ENCODE assay signal across 8 cellular contexts in genomic region chr1:53368314-53369033, GRCh38. TPM values are rescaled to one million over a fixed set of nuclear protein-coding genes. Genes with fewer than 3 reads are reported as not detected.
DNase-seq lines count a peak whose midpoint lies in the region; ATAC-seq and TF ChIP-seq lines count a peak whose summit lies in the region.

No MANE protein-coding gene starts in this region.

- no peaks in the 10 kb centered on the region for H3K27me3 ChIP-seq in CD8-positive, alpha-beta T cell (ENCODE audit: insufficient read depth, low read length)
- peaks cover 66% of the 10 kb centered on the region for H3K27me3 ChIP-seq in IMR-90 (ENCODE audit: control insufficient read depth, insufficient read depth, low read length)

- POLR2A ChIA-PET in CD8-positive, alpha-beta T cell (lab: Charles Lee), result interaction anchor here (0.6 to 1.7 kb wide), 2 partner anchors 42 to 216 kb away, joined by 3 to 4 read pairs; no protein-coding TSS in a partner anchor
- POLR2A ChIA-PET in IMR-90 (lab: Charles Lee; ENCODE audit: unreplicated experiment), result no interaction called here

- H2AK9ac ChIP-seq in IMR-90 (replicated peaks; ENCODE audit: low read depth, low read length, poor library complexity), result peak overlapping the region; percentile 28

- H3K4me3 Mint-ChIP-seq in CD8-positive, alpha-beta T cell, result peak overlapping the region; percentile 87
- peak overlapping the region; percentile 72 to 79 for H3K4me3 Mint-ChIP-seq in activated T-cell treated with anti-CD3 and anti-CD28 coated beads, Interleukin-2, amount 50 U/mL, for 72 hours

- no peak overlapping the region for H3K56ac ChIP-seq in IMR-90 (ENCODE audit: extremely low read depth, insufficient read depth, low read length)

- no peak overlapping the region for H4K8ac ChIP-seq in IMR-90 (ENCODE audit: low read depth in 2 of 2, low read length in 2 of 2)

- H3K4me1 ChIP-seq in CD8-positive, alpha-beta T cell (ENCODE audit: insufficient read depth, low read length), result peaks cover 19% of the 10 kb centered on the region
- no peaks in the 10 kb centered on the region for H3K4me1 ChIP-seq in IMR-90 (ENCODE audit: control insufficient read depth, insufficient read depth, low read length)

- 33% methylated on average over 1 of the region's 14 CpGs; no CpG with 5 or more reads in 1 of the 2 experiments for WGBS in IMR-90 (ENCODE audit: extremely low coverage in 2 of 2, insufficient read length in 1 of 2), 2 experiments

- intact Hi-C loops in CD8-positive, alpha-beta T cell (cut with DNase I, micrococcal nuclease), result loop anchor here in 1 of 2 experiments (5.0 kb wide), 1 partner anchor 41 kb away; the partner anchor contains the start of gene LRP8
- intact Hi-C loops in IMR-90 (cut with micrococcal nuclease), result no loop called here

- TF ChIP-seq RAD21 in IMR-90 (IDR thresholded peaks at IDR 0.05; ENCODE audit: low read length), result no peak

- no peaks in the 10 kb centered on the region for H3K9me1 ChIP-seq in IMR-90 (ENCODE audit: insufficient read depth, low read length)

- H3K36me3 ChIP-seq in CD8-positive, alpha-beta T cell (ENCODE audit: insufficient read depth, low read length), result no peaks in the 10 kb centered on the region
- H3K36me3 ChIP-seq in IMR-90 (ENCODE audit: control insufficient read depth, insufficient read depth, low read length), result no peaks in the 10 kb centered on the region

- H3K27ac Mint-ChIP-seq in CD8-positive, alpha-beta T cell, result peak overlapping the region; percentile 92
- H3K27ac Mint-ChIP-seq in activated T-cell treated with anti-CD3 and anti-CD28 coated beads, Interleukin-2, amount 50 U/mL, for 72 hours, result peak overlapping the region; percentile 68

- DNase-seq in CD8-positive, alpha-beta T cell, result peak in 1 of 7 experiments; percentile 46
- DNase-seq in IMR-90, result no peak
- no peak for DNase-seq in activated T-cell treated with anti-CD3 and anti-CD28 coated beads, Interleukin-2, amount 50 U/mL, for 72 hours
- DNase-seq in left lobe of liver (ENCODE audit: low spot score), result peak; percentile 45
- no peak for DNase-seq in DMS114 treated with DMSO at 0.1 percent for 48 hours (lab: John Stamatoyannopoulos, UW; ENCODE audit: unreplicated experiment)

- H2BK5ac ChIP-seq in IMR-90 (ENCODE audit: low read depth, low read length, poor library complexity, severe bottlenecking), result no peak overlapping the region

- no TSS peak for BruUV-seq in IMR-90 (replicated peaks; lab: Mats Ljungman, UMichigan)

- no peak overlapping the region for H3K27ac ChIP-seq in CD8-positive, alpha-beta T cell (ENCODE audit: low read depth, low read length)
- H3K27ac ChIP-seq in IMR-90 (ENCODE audit: insufficient read depth, low read length), result no peak overlapping the region

- H4K20me1 ChIP-seq in IMR-90 (ENCODE audit: insufficient read depth, low read length), result no peaks in the 10 kb centered on the region

- no peak overlapping the region for H2BK20ac ChIP-seq in IMR-90 (ENCODE audit: low read depth, low read length)

- no peak overlapping the region for H2BK120ac ChIP-seq in IMR-90 (ENCODE audit: low read depth, low read length)

- no peaks in the 10 kb centered on the region for H3K79me1 ChIP-seq in IMR-90 (ENCODE audit: low read depth in 1 of 2, low read length in 2 of 2)

- H3K9me3 ChIP-seq in CD8-positive, alpha-beta T cell (ENCODE audit: low read length), result no peaks in the 10 kb centered on the region
- no peaks in the 10 kb centered on the region for H3K9me3 ChIP-seq in IMR-90 (ENCODE audit: control insufficient read depth, insufficient read depth, low read length)

- no peak overlapping the region for H3K4me2 ChIP-seq in IMR-90 (ENCODE audit: low read depth, low read length)

- H3K9me3 Mint-ChIP-seq in CD8-positive, alpha-beta T cell, result no peaks in the 10 kb centered on the region
- H3K9me3 Mint-ChIP-seq in activated T-cell treated with anti-CD3 and anti-CD28 coated beads, Interleukin-2, amount 50 U/mL, for 72 hours, result no peaks in the 10 kb centered on the region

- H2AFZ ChIP-seq in IMR-90 (replicated peaks; ENCODE audit: low read length, poor library complexity), result peak overlapping the region; percentile 37

- no peak overlapping the region for H3K4me3 ChIP-seq in CD8-positive, alpha-beta T cell (ENCODE audit: low read depth, low read length)
- no peak overlapping the region for H3K4me3 ChIP-seq in IMR-90 (ENCODE audit: insufficient read depth, low read depth, low read length)

- no peak for TF ChIP-seq POLR2A in IMR-90 (IDR thresholded peaks at IDR 0.05; ENCODE audit: low read depth, low read length)

- H3K9ac ChIP-seq in IMR-90 (ENCODE audit: low read depth, low read length), result no peak overlapping the region

- no peak overlapping the region for H3K23ac ChIP-seq in IMR-90 (ENCODE audit: low read depth, low read length)

- dilution Hi-C loops in IMR-90 (cut with HindIII; ENCODE audit: low sequenced_read_pairs, unreplicated experiment), result no loop called here

- H3K36me3 Mint-ChIP-seq in CD8-positive, alpha-beta T cell, result no peaks in the 10 kb centered on the region
- no peaks in the 10 kb centered on the region for H3K36me3 Mint-ChIP-seq in activated T-cell treated with anti-CD3 and anti-CD28 coated beads, Interleukin-2, amount 50 U/mL, for 72 hours (ENCODE audit: insufficient read depth in 2 of 2)

- H2AK5ac ChIP-seq in IMR-90 (ENCODE audit: low read depth, low read length), result no peak overlapping the region

- no peak overlapping the region for H4K5ac ChIP-seq in IMR-90 (ENCODE audit: low read depth, low read length)

- no peaks in the 10 kb centered on the region for H3K27me3 Mint-ChIP-seq in CD8-positive, alpha-beta T cell (ENCODE audit: low read depth)
- no peaks in the 10 kb centered on the region for H3K27me3 Mint-ChIP-seq in activated T-cell treated with anti-CD3 and anti-CD28 coated beads, Interleukin-2, amount 50 U/mL, for 72 hours (ENCODE audit: low read depth)

- no peak for ATAC-seq in CD8-positive, alpha-beta T cell
- ATAC-seq in IMR-90 (ENCODE audit: low read depth), result peak; percentile 11; the same call in 1 of the 2 replicates
- no peak for ATAC-seq in activated T-cell treated with anti-CD3 and anti-CD28 coated beads, Interleukin-2, amount 50 U/mL, for 72 hours (replicated peaks in 1 of 2)
- ATAC-seq in left lobe of liver, result no peak
- no peak for ATAC-seq in GM21381 (IDR thresholded peaks at IDR 0.05; ENCODE audit: unreplicated experiment)
- no peak for ATAC-seq in HG03025 (IDR thresholded peaks at IDR 0.05; ENCODE audit: low FRiP score, unreplicated experiment)
- ATAC-seq in HG03520 (IDR thresholded peaks at IDR 0.05; ENCODE audit: unreplicated experiment), result no peak

- no peak overlapping the region for H2BK15ac ChIP-seq in IMR-90 (ENCODE audit: low read depth, low read length)

- in situ Hi-C loops in IMR-90 (cut with MboI; ENCODE audit: low sequenced_read_pairs), result no loop called here

- CTCF ChIA-PET in CD8-positive, alpha-beta T cell (lab: Charles Lee), result interaction anchor here (0.8 to 2.6 kb wide), 3 partner anchors 25 to 90 kb away, joined by 3 to 11 read pairs (median 3); no protein-coding TSS in a partner anchor
- CTCF ChIA-PET in IMR-90 (lab: Yijun Ruan, JAX), result no interaction called here

- H3K4me1 Mint-ChIP-seq in CD8-positive, alpha-beta T cell (ENCODE audit: low read depth), result peaks cover 26% of the 10 kb centered on the region
- H3K4me1 Mint-ChIP-seq in activated T-cell treated with anti-CD3 and anti-CD28 coated beads, Interleukin-2, amount 50 U/mL, for 72 hours (ENCODE audit: low read depth), result peaks cover 30% of the 10 kb centered on the region

- no peak for TF ChIP-seq CTCF in CD8-positive, alpha-beta T cell (IDR thresholded peaks at IDR 0.05)
- no peak for TF ChIP-seq CTCF in IMR-90 (conservative IDR thresholded peaks at IDR 0.05; ENCODE audit: low read depth, low read length)

- H4K91ac ChIP-seq in IMR-90 (ENCODE audit: insufficient read depth, low read depth, low read length), result no peak overlapping the region

- H3K18ac ChIP-seq in IMR-90 (ENCODE audit: low read depth, low read length), result no peak overlapping the region

- no peak overlapping the region for H3K14ac ChIP-seq in IMR-90 (replicated peaks; ENCODE audit: low read depth, low read length)

- no peak overlapping the region for H3K4ac ChIP-seq in IMR-90 (ENCODE audit: low read depth, low read length)

TF ChIP-seq in IMR-90, 13 proteins besides CTCF, POLR2A, EP300 and RAD21:
- TF ChIP-seq FOS (IDR thresholded peaks at IDR 0.05; ENCODE audit: low read depth, low read length), result no peak
- TF ChIP-seq USF2 (IDR thresholded peaks at IDR 0.05; ENCODE audit: low read depth, low read length), result no peak
- TF ChIP-seq ELK1 (IDR thresholded peaks at IDR 0.05; ENCODE audit: borderline replicate concordance, low read depth, low read length), result no peak
- TF ChIP-seq MAZ (IDR thresholded peaks at IDR 0.05; ENCODE audit: borderline replicate concordance, low read depth, low read length), result no peak
- no peak for TF ChIP-seq RFX5 (IDR thresholded peaks at IDR 0.05; ENCODE audit: low read depth, low read length)
- TF ChIP-seq CEBPB (IDR thresholded peaks at IDR 0.05; ENCODE audit: low read depth, low read length), result no peak
- TF ChIP-seq NFE2L2 (IDR thresholded peaks at IDR 0.05; ENCODE audit: low read depth, low read length), result no peak

RNA-seq across cellular contexts. Expression of gene LRP8, which starts 40.6 kb away (rescaled TPM):
- total RNA-seq in CD8-positive, alpha-beta T cell, result 1 to 10 TPM; 7.8 to 8.9 TPM
- total RNA-seq in IMR-90 (2012; rRNA removed), result 11.1 and 12.0 TPM in 2 replicates
- polyA plus RNA-seq in IMR-90 (2012; rRNA removed), result 12.1 and 12.6 TPM in 2 replicates
- polyA plus RNA-seq in IMR-90 (2012; cell fraction: cytosol; rRNA removed), result 5.9 and 7.7 TPM in 2 replicates
- 40.5 and 54.0 TPM in 2 replicates for polyA plus RNA-seq in IMR-90 (2012; cell fraction: nucleus; rRNA removed; ENCODE audit: low replicate concordance)
- total RNA-seq in activated T-cell treated with anti-CD3 and anti-CD28 coated beads, Interleukin-2, amount 50 U/mL, for 72 hours, result 10 to 100 TPM; 31.4 to 36.5 TPM
- total RNA-seq in left lobe of liver, result 0.33 TPM
